In the genomic region with DNA sequence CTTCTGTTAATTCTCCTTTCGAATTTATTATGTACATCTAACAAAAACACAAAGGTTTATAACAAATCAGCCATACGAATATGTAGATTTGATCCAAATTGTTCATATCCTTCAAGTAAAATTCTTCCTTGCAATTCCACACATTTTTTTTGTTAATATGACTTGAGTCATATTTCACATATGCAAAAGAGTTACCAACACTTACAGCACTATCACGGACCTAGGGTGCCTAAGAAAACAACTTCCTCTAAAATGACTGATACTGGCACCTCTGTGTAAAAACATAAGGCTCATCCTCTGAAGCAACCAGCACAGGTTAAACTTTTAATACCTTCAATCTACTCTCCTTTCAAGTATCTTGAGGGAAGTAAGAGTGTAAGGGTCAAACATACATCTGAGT, we compare ENCODE assay signal across 1 cellular context.
TF ChIP-seq lines count a peak whose summit lies in the region.

No MANE protein-coding gene starts in this region.

TF ChIP-seq in SK-N-SH treated with all-trans-retinoic acid at 6 μM for 48 hours, 23 proteins besides CTCF, POLR2A, EP300 and RAD21 (continued from another document):
- TF ChIP-seq ZNF565 (CRISPR knock-in tag; conservative IDR thresholded peaks at IDR 0.05; ENCODE audit: low read depth): no peak
- TF ChIP-seq, protein P1, sequence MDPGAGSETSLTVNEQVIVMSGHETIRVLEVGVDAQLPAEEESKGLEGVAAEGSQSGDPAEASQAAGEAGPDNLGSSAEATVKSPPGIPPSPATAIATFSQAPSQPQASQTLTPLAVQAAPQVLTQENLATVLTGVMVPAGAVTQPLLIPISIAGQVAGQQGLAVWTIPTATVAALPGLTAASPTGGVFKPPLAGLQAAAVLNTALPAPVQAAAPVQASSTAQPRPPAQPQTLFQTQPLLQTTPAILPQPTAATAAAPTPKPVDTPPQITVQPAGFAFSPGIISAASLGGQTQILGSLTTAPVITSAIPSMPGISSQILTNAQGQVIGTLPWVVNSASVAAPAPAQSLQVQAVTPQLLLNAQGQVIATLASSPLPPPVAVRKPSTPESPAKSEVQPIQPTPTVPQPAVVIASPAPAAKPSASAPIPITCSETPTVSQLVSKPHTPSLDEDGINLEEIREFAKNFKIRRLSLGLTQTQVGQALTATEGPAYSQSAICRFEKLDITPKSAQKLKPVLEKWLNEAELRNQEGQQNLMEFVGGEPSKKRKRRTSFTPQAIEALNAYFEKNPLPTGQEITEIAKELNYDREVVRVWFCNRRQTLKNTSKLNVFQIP (CRISPR knock-in tag; IDR thresholded peaks at IDR 0.05; ENCODE audit: borderline replicate concordance, low read depth): no peak
- TF ChIP-seq SNAI2 (CRISPR knock-in tag; IDR thresholded peaks at IDR 0.05): no peak
- no peak for TF ChIP-seq ARNTL (CRISPR knock-in tag; IDR thresholded peaks at IDR 0.05; ENCODE audit: borderline replicate concordance, low read depth)
- no peak for TF ChIP-seq TOX (CRISPR knock-in tag; IDR thresholded peaks at IDR 0.05; ENCODE audit: borderline replicate concordance)
- TF ChIP-seq, protein P2, sequence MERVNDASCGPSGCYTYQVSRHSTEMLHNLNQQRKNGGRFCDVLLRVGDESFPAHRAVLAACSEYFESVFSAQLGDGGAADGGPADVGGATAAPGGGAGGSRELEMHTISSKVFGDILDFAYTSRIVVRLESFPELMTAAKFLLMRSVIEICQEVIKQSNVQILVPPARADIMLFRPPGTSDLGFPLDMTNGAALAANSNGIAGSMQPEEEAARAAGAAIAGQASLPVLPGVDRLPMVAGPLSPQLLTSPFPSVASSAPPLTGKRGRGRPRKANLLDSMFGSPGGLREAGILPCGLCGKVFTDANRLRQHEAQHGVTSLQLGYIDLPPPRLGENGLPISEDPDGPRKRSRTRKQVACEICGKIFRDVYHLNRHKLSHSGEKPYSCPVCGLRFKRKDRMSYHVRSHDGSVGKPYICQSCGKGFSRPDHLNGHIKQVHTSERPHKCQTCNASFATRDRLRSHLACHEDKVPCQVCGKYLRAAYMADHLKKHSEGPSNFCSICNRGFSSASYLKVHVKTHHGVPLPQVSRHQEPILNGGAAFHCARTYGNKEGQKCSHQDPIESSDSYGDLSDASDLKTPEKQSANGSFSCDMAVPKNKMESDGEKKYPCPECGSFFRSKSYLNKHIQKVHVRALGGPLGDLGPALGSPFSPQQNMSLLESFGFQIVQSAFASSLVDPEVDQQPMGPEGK (CRISPR knock-in tag; IDR thresholded peaks at IDR 0.05; ENCODE audit: borderline replicate concordance): no peak
- TF ChIP-seq OSR1 (CRISPR knock-in tag; IDR thresholded peaks at IDR 0.05): no peak
- no peak for TF ChIP-seq BACH2 (CRISPR knock-in tag; IDR thresholded peaks at IDR 0.05; ENCODE audit: borderline replicate concordance)
- no peak for TF ChIP-seq CREB5 (CRISPR knock-in tag; IDR thresholded peaks at IDR 0.05; ENCODE audit: low read depth)
- no peak for TF ChIP-seq GLIS3 (CRISPR knock-in tag; IDR thresholded peaks at IDR 0.05)
- TF ChIP-seq ZC3H10 (CRISPR knock-in tag; IDR thresholded peaks at IDR 0.05): no peak
- TF ChIP-seq ZNF70 (CRISPR knock-in tag; IDR thresholded peaks at IDR 0.05): no peak
